In the genomic region with DNA sequence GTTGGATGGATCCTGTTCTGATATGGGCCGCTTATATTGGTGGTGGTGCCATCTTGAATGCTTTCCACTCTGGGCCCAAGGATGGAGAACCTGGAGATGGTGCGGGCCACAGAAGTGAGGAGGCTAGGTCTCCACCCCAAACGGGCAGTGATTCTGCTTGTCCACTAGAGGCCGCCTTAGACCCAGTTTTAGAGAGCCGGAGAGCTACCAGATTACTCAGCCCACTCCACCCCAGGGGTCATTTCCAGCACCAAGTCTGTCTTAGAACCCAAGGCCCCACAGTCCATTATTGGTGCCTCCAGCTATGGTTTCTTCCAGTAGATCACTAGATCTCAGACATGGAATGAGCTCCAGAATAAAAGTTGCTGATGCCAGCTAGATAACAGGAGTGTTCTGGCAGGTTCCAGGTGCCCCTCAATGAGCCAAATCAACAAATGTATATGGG, we compare ENCODE assay signal across 8 cellular contexts. TPM values are rescaled to one million over a fixed set of nuclear protein-coding genes. Genes with fewer than 3 reads are reported as not detected.
A peak's percentile ranks its signal among the peaks of the same experiment; 100 is the strongest.
DNase-seq lines count a peak whose midpoint lies in the region; ATAC-seq and TF ChIP-seq lines count a peak whose summit lies in the region.

No MANE protein-coding gene starts in this region.

- peak; percentile 81 for TF ChIP-seq CTCF in BE2C (IDR thresholded peaks at IDR 0.05; ENCODE audit: low read depth, low read length)

- no peaks in the 10 kb centered on the region for H3K27me3 ChIP-seq in BE2C

- H3K4me1 ChIP-seq in BE2C, result peaks cover 10% of the 10 kb centered on the region
- H3K4me1 ChIP-seq in urinary bladder (ENCODE audit: insufficient read depth), result no peaks in the 10 kb centered on the region

- peak overlapping the region; percentile 68 for H3K27ac ChIP-seq in urinary bladder (ENCODE audit: low read depth)

- DNase-seq in BE2C (peak; percentile 75), SK-N-DZ (ENCODE audit: low spot score) (peak; percentile 65), head of caudate nucleus (peak; percentile 34 to 87 (median 70)), posterior cingulate gyrus (peak; percentile 41 to 95 (median 62))
- DNase-seq in activated naive CD4-positive, alpha-beta T cell treated with anti-CD3 and anti-CD28 coated beads, Interleukin-2, amount 50 U/mL, for 72 hours (ENCODE audit: low spot score in 2 of 2), result peak in 1 of 2 donors; percentile 71

- peaks cover 5 to 13% (median 9%) of the 10 kb centered on the region in 3 donors for H3K4me1 Mint-ChIP-seq in IgD-negative memory B cell

- no peaks in the 10 kb centered on the region for H3K9me3 Mint-ChIP-seq in IgD-negative memory B cell
- no peaks in the 10 kb centered on the region for H3K9me3 Mint-ChIP-seq in activated naive CD4-positive, alpha-beta T cell treated with anti-CD3 and anti-CD28 coated beads, Interleukin-2, amount 50 U/mL, for 72 hours

- intact Hi-C loops in head of caudate nucleus (cut with DNase I) (loop anchor here (5.0 to 10.0 kb wide), 2 partner anchors 59 to 196 kb away; no protein-coding TSS in a partner anchor), posterior cingulate gyrus (cut with DNase I) (loop anchor here (1.0 to 10.0 kb wide), 3 partner anchors 54 to 1349 kb away; a partner anchor contains a TSS)

- peak; percentile 77 for ATAC-seq in GM19023 (IDR thresholded peaks at IDR 0.05; ENCODE audit: unreplicated experiment)
- ATAC-seq in activated naive CD4-positive, alpha-beta T cell treated with anti-CD3 and anti-CD28 coated beads, Interleukin-2, amount 50 U/mL, for 72 hours, result peak; percentile 92 to 97

- WGBS in urinary bladder, result 5% methylated on average over 5 of the region's 5 CpGs

- H3K4me3 ChIP-seq in BE2C (ENCODE audit: low read depth, low read length) (no peak overlapping the region), urinary bladder (ENCODE audit: low read depth, low read length) (no peak overlapping the region)

- no peaks in the 10 kb centered on the region for H3K9me3 ChIP-seq in BE2C

- no peak overlapping the region for H3K4me3 Mint-ChIP-seq in IgD-negative memory B cell

- peak overlapping the region in 2 of 3 donors; percentile 15 to 48 for H3K27ac Mint-ChIP-seq in IgD-negative memory B cell
- peak overlapping the region; percentile 4 to 17 for H3K27ac Mint-ChIP-seq in activated naive CD4-positive, alpha-beta T cell treated with anti-CD3 and anti-CD28 coated beads, Interleukin-2, amount 50 U/mL, for 72 hours

- no peaks in the 10 kb centered on the region for H3K36me3 Mint-ChIP-seq in IgD-negative memory B cell
- H3K36me3 Mint-ChIP-seq in activated naive CD4-positive, alpha-beta T cell treated with anti-CD3 and anti-CD28 coated beads, Interleukin-2, amount 50 U/mL, for 72 hours, result no peaks in the 10 kb centered on the region

- H3K36me3 ChIP-seq in BE2C (no peaks in the 10 kb centered on the region), urinary bladder (ENCODE audit: insufficient read depth) (no peaks in the 10 kb centered on the region)

- no peaks in the 10 kb centered on the region for H3K27me3 Mint-ChIP-seq in IgD-negative memory B cell

RNA-seq across cellular contexts. Expression of a gene that starts 11.8 kb away (rescaled TPM):
- 15.9 TPM for polyA plus RNA-seq in BE2C (2012; ENCODE audit: insufficient read depth, insufficient read length, low read depth)
- polyA plus RNA-seq in IgD-negative memory B cell, result 7.2 TPM
- polyA plus RNA-seq in SK-N-DZ (2014; cell fraction: cytosol; rRNA removed), result 50.3 and 68.4 TPM in 2 replicates
- 118 and 135 TPM in 2 replicates for polyA plus RNA-seq in SK-N-DZ (2014; cell fraction: nucleus; rRNA removed)
- 10 to 100 TPM; 26.2 to 39.7 TPM for total RNA-seq in activated naive CD4-positive, alpha-beta T cell treated with anti-CD3 and anti-CD28 coated beads, Interleukin-2, amount 50 U/mL, for 72 hours
- total RNA-seq in urinary bladder, result 40.3 TPM
- 115 TPM for polyA plus RNA-seq in urinary bladder

RNA-seq across cellular contexts. Expression of a gene that starts 24.8 kb away (rescaled TPM):
- polyA plus RNA-seq in BE2C (2012; ENCODE audit: insufficient read depth, insufficient read length, low read depth), result not detected
- polyA plus RNA-seq in IgD-negative memory B cell, result not detected
- polyA plus RNA-seq in SK-N-DZ (2014; cell fraction: cytosol; rRNA removed), result 0.06 TPM in 1 of 2 replicates, not detected in the other
- polyA plus RNA-seq in SK-N-DZ (2014; cell fraction: nucleus; rRNA removed), result not detected in 2 replicates
- total RNA-seq in activated naive CD4-positive, alpha-beta T cell treated with anti-CD3 and anti-CD28 coated beads, Interleukin-2, amount 50 U/mL, for 72 hours, result under 1 TPM; 0.14 to 0.39 TPM
- 9.5 TPM for total RNA-seq in urinary bladder
- 10.0 TPM for polyA plus RNA-seq in urinary bladder
